ENCODE assay signal across 1 cellular context in genomic region chr3:112004187-112004586, GRCh38.
TF ChIP-seq lines count a peak whose summit lies in the region.

No MANE protein-coding gene starts in this region.

TF ChIP-seq in HCT116, 20 proteins besides CTCF, POLR2A, EP300 and RAD21:
- TF ChIP-seq FOSL1 (IDR thresholded peaks at IDR 0.05; ENCODE audit: low read depth) (0 out of 2 replicates have a peak, but pooled peaks have one; percentile 12), YY1 (IDR thresholded peaks at IDR 0.05; ENCODE audit: extremely low read depth, insufficient replicate concordance, low read depth, low read length) (no peak), MAX (IDR thresholded peaks at IDR 0.05) (no peak)
